ENCODE assay signal across 19 cellular contexts in the genomic region with DNA sequence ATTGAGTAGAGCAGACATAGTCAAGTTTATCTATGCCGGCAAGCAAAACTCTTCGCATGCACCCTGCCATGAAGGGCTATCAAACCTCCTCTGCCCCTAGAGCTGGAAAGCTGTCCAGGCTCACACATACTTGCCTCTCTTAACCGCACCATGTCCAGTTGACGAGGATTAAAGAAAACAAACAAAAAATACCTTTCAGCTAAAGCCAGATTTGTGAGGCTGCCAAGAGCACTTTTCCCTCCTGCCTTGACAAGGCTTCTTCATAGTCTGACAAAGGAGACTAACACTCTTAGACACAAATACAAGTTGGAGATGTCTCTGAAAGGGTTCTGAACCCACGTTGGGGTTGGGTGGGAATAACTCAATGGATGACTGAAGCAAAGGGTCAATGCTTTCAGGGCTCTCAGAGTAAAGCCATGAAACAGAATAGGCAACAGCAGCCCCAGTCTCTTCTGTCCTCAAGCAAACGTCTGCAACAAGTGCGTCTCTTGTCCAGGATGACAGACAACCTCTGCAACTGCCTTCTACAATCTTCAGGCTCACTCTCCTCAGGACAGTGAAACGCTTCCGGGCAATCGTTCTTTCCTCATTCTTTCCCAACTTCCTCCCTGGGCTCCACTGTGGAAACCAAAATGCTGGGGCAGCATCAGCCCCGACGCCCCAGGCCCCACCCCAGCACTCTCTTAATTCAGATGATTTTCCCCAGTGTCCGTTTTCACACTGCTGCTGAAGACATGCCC. TPM values are rescaled to one million over a fixed set of nuclear protein-coding genes. Genes with fewer than 3 reads are reported as not detected.
DNase-seq lines count a peak whose midpoint lies in the region; TF ChIP-seq lines count a peak whose summit lies in the region.
"Had no signal": no experiment of that assay in that cellular context is flagged by ENCODE, and none has a peak within 500 bp of the region (broad histone marks: within the 10 kb centered on the region; RNA-seq: fewer than 3 reads in every experiment).

No MANE protein-coding gene starts in this region.

- WGBS in hepatocyte (ENCODE audit: low lambda C conversion rate, missing lambda C conversion rate): 93% methylated on average over 13 of the region's 13 CpGs
- WGBS in mesendoderm (ENCODE audit: extremely low coverage, insufficient coverage, low lambda C conversion rate): no CpG with 5 or more reads among the region's 13 CpGs

- no peak overlapping the region for H3K18ac ChIP-seq in mesendoderm (ENCODE audit: low read length)

- H2AK5ac ChIP-seq in mesendoderm (ENCODE audit: low read length): no peak overlapping the region

- peaks cover 3% of the 10 kb centered on the region for H3K4me1 ChIP-seq in ACC112 (ENCODE audit: control insufficient read depth, insufficient read depth, low read length, unreplicated experiment)
- H3K4me1 ChIP-seq in hepatocyte (ENCODE audit: insufficient read depth): no peaks in the 10 kb centered on the region
- H3K4me1 ChIP-seq in mesendoderm (ENCODE audit: control insufficient read depth, low read depth, low read length): no peaks in the 10 kb centered on the region
- H3K4me1 ChIP-seq: heart left ventricle, transverse colon had no signal

- H2BK5ac ChIP-seq in mesendoderm (ENCODE audit: low read length): no peak overlapping the region

- no peaks in the 10 kb centered on the region for H4K20me1 ChIP-seq in hepatocyte (ENCODE audit: insufficient read depth, poor library complexity, severe bottlenecking)

- H2AFZ ChIP-seq in ACC112 (ENCODE audit: low read length, unreplicated experiment) (no peak overlapping the region), hepatocyte (no peak overlapping the region)

- H3K27me3 ChIP-seq in ACC112 (ENCODE audit: insufficient read depth, low read length) (no peaks in the 10 kb centered on the region), hepatocyte (no peaks in the 10 kb centered on the region), mesendoderm (ENCODE audit: insufficient read depth, low read length, poor library complexity) (no peaks in the 10 kb centered on the region)
- H3K27me3 ChIP-seq: heart left ventricle, transverse colon had no signal

- H3K27ac ChIP-seq in ACC112 (ENCODE audit: low read depth, low read length): peak overlapping the region; percentile 79
- peak overlapping the region; percentile 92 for H3K27ac ChIP-seq in hepatocyte
- H3K27ac ChIP-seq in mesendoderm (ENCODE audit: low read depth, low read length): no peak overlapping the region
- H3K27ac ChIP-seq: C4-2B, heart left ventricle, transverse colon had no signal

- no peak overlapping the region for H4K5ac ChIP-seq in mesendoderm (ENCODE audit: low read length)

- H3K4ac ChIP-seq in mesendoderm (ENCODE audit: low read depth, low read length): no peak overlapping the region

- TF ChIP-seq CTCF in hepatocyte (IDR thresholded peaks at IDR 0.05; ENCODE audit: poor library complexity): no peak

- no peak overlapping the region for H4K8ac ChIP-seq in mesendoderm (ENCODE audit: low read depth, low read length)

- H3K9me2 ChIP-seq in hepatocyte (replicated peaks; ENCODE audit: insufficient read depth): no peaks in the 10 kb centered on the region
- H3K9me2 ChIP-seq: SK-N-SH had no signal

- peaks cover 25% of the 10 kb centered on the region for H3K36me3 ChIP-seq in ACC112 (ENCODE audit: insufficient read depth, low read length)
- peaks cover 5% of the 10 kb centered on the region for H3K36me3 ChIP-seq in hepatocyte (replicated peaks; ENCODE audit: insufficient read depth, low read depth)
- H3K36me3 ChIP-seq in mesendoderm (ENCODE audit: control insufficient read depth, insufficient read depth, low read length): peaks cover 3% of the 10 kb centered on the region
- H3K36me3 ChIP-seq: heart left ventricle, transverse colon had no signal

- H3K79me1 ChIP-seq in mesendoderm (ENCODE audit: low read length): peaks cover 15% of the 10 kb centered on the region

- no peak overlapping the region for H2BK120ac ChIP-seq in mesendoderm (ENCODE audit: low read depth, low read length)

- H3K56ac ChIP-seq in mesendoderm (ENCODE audit: low read length): no peak overlapping the region

- no peak overlapping the region for H2BK15ac ChIP-seq in mesendoderm (replicated peaks; ENCODE audit: low read depth)

- H3K23ac ChIP-seq in mesendoderm (ENCODE audit: low read length): no peak overlapping the region

- H3K4me2 ChIP-seq in hepatocyte (peak overlapping the region; percentile 26), mesendoderm (ENCODE audit: low read length) (no peak overlapping the region)
- H3K4me2 ChIP-seq: SK-N-SH had no signal

- DNase-seq in NOMO-1 (lab: John Stamatoyannopoulos, UW; ENCODE audit: unreplicated experiment in 2 of 2): peak; percentile 24 to 37
- peak; percentile 90 for DNase-seq in amniotic epithelial cell (ENCODE audit: low read depth)
- DNase-seq in hepatocyte (ENCODE audit: low spot score): no peak
- no peak for DNase-seq in mesendoderm
- no peak for DNase-seq in LoVo (ENCODE audit: low spot score)
- DNase-seq in NCI-H2107 (lab: John Stamatoyannopoulos, UW): no peak
- no peak for DNase-seq in posterior cingulate gyrus
- DNase-seq: activated naive CD4-positive, alpha-beta T cell treated with anti-CD3 and anti-CD28 coated beads, Interleukin-2, amount 10 ng/mL, durations not matched to agents 7 days and 5 days; DMS153; H9; heart left ventricle; Kasumi-1; NCI-H146; NCI-H446 treated with DMSO at 0.1 percent for 48 hours; nephron progenitor cell; SK-N-SH; transverse colon had no signal

- intact Hi-C loops in posterior cingulate gyrus (cut with DNase I): no loop called here

- no peak overlapping the region for H3K9ac ChIP-seq in mesendoderm (ENCODE audit: low read length)
- H3K9ac ChIP-seq: SK-N-SH had no signal

- H3K4me3 ChIP-seq in ACC112 (ENCODE audit: low read depth, low read length) (no peak overlapping the region), hepatocyte (no peak overlapping the region), mesendoderm (ENCODE audit: low read length) (no peak overlapping the region)
- H3K4me3 ChIP-seq: heart left ventricle, transverse colon had no signal

- H3K79me2 ChIP-seq in ACC112 (ENCODE audit: control insufficient read depth, insufficient read depth, low read length, unreplicated experiment): no peaks in the 10 kb centered on the region
- peaks cover 10% of the 10 kb centered on the region for H3K79me2 ChIP-seq in hepatocyte
- peaks cover 2% of the 10 kb centered on the region for H3K79me2 ChIP-seq in mesendoderm (ENCODE audit: control insufficient read depth, insufficient read depth, low read length)

- H3K9me3 ChIP-seq in hepatocyte (ENCODE audit: low read depth): no peaks in the 10 kb centered on the region

RNA-seq across cellular contexts. Expression of a gene that starts 57.8 kb away (rescaled TPM):
- total RNA-seq in hepatocyte: 7.7 and 10.6 TPM in 2 replicates
- 11.8 and 14.5 TPM in 2 replicates for polyA plus RNA-seq in hepatocyte
- polyA plus RNA-seq in mesendoderm (2013, experiment 1 of 2): 12.2 TPM
- 10.8 TPM for polyA plus RNA-seq in mesendoderm (2013, experiment 2 of 2)

Comparison
In these comparisons a context has a peak if more than half of its experiments do, and no peak if none do; other contexts are left out.
1. DNase-seq: peak in NOMO-1 (2 of 2) and amniotic epithelial cell (single experiment); none in hepatocyte (single experiment), mesendoderm (single experiment), LoVo (single experiment), NCI-H2107 (single experiment) and posterior cingulate gyrus (0 of 10).